Comparison of ENCODE assay signal across 21 cellular contexts in genomic region chr19:44683434-44684210, GRCh38. TPM values are rescaled to one million over a fixed set of nuclear protein-coding genes. Genes with fewer than 3 reads are reported as not detected.
"Had no signal": no experiment of that assay in that cellular context is flagged by ENCODE, and none has a peak within 500 bp of the region (broad histone marks: within the 10 kb centered on the region; RNA-seq: fewer than 3 reads in every experiment).

No MANE protein-coding gene starts in this region.

- ATAC-seq: activated CD4-positive, alpha-beta T cell treated with anti-CD3 and anti-CD28 coated beads for 36 hours; activated CD8-positive, alpha-beta T cell treated with anti-CD3 and anti-CD28 coated beads for 36 hours; activated naive CD4-positive, alpha-beta T cell treated with anti-CD3 and anti-CD28 coated beads, Interleukin-2, amount 50 U/mL, for 72 hours; effector memory CD8-positive, alpha-beta T cell; heart left ventricle; naive thymus-derived CD8-positive, alpha-beta T cell had no signal

- H3K4me1 ChIP-seq: tibial artery, vagina had no signal

- H3K9me3 ChIP-seq: heart left ventricle, neutrophil, tibial artery, vagina had no signal

- DNase-seq: activated CD4-positive, alpha-beta T cell treated with anti-CD3 and anti-CD28 coated beads for 36 hours; activated CD8-positive, alpha-beta T cell treated with anti-CD3 and anti-CD28 coated beads for 36 hours; activated gamma-delta T cell; activated T-cell treated with anti-CD3 and anti-CD28 coated beads, Interleukin-2, amount 50 U/mL, for 48 hours; brain microvascular endothelial cell; effector memory CD8-positive, alpha-beta T cell; foreskin melanocyte; immature natural killer cell; naive thymus-derived CD8-positive, alpha-beta T cell; stimulated activated naive B cell treated with anti-CD40 and anti-IgM and Interleukin-4, amounts not matched to agents 10 μg/mL and 1 μg/mL and 100 μg/mL, for 72 hours; tibial artery; WERI-Rb-1 had no signal

- H3K4me3 ChIP-seq: heart left ventricle, tibial artery, vagina had no signal

- H3K27me3 ChIP-seq: brain microvascular endothelial cell, heart left ventricle, neutrophil, tibial artery, vagina had no signal

- H3K27ac ChIP-seq: neutrophil, tibial artery, vagina, WERI-Rb-1 had no signal

- H3K36me3 ChIP-seq: brain microvascular endothelial cell, neutrophil, vagina had no signal

RNA-seq across cellular contexts. Expression of gene CEACAM16, which starts 15.3 kb away (rescaled TPM):
- total RNA-seq: activated CD4-positive, alpha-beta T cell treated with anti-CD3 and anti-CD28 coated beads for 36 hours; activated CD8-positive, alpha-beta T cell treated with anti-CD3 and anti-CD28 coated beads for 36 hours; activated naive CD4-positive, alpha-beta T cell treated with anti-CD3 and anti-CD28 coated beads, Interleukin-2, amount 50 U/mL, for 72 hours; fibroblast of lung; heart left ventricle; mononuclear cell; naive thymus-derived CD8-positive, alpha-beta T cell; posterior vena cava; subcutaneous adipose tissue; T-helper 1 cell treated with Interleukin-12 subunit alpha and Interleukin-12 subunit beta and Interleukin-4 antibody, amounts not matched to agents 30 ng/mL and 1 ng/mL, for 36 hours; vagina had no signal
- polyA plus RNA-seq: fibroblast of lung; heart left ventricle; immature natural killer cell; naive thymus-derived CD8-positive, alpha-beta T cell had no signal
